In genomic region chr7:41912851-41913580, GRCh38 we compare ENCODE assay signal across 1 cellular context.
TF ChIP-seq lines count a peak whose summit lies in the region.

No MANE protein-coding gene starts in this region.

TF ChIP-seq in HepG2, 621 proteins besides CTCF, POLR2A, EP300 and RAD21 (continued from another document):
- TF ChIP-seq, protein P1, sequence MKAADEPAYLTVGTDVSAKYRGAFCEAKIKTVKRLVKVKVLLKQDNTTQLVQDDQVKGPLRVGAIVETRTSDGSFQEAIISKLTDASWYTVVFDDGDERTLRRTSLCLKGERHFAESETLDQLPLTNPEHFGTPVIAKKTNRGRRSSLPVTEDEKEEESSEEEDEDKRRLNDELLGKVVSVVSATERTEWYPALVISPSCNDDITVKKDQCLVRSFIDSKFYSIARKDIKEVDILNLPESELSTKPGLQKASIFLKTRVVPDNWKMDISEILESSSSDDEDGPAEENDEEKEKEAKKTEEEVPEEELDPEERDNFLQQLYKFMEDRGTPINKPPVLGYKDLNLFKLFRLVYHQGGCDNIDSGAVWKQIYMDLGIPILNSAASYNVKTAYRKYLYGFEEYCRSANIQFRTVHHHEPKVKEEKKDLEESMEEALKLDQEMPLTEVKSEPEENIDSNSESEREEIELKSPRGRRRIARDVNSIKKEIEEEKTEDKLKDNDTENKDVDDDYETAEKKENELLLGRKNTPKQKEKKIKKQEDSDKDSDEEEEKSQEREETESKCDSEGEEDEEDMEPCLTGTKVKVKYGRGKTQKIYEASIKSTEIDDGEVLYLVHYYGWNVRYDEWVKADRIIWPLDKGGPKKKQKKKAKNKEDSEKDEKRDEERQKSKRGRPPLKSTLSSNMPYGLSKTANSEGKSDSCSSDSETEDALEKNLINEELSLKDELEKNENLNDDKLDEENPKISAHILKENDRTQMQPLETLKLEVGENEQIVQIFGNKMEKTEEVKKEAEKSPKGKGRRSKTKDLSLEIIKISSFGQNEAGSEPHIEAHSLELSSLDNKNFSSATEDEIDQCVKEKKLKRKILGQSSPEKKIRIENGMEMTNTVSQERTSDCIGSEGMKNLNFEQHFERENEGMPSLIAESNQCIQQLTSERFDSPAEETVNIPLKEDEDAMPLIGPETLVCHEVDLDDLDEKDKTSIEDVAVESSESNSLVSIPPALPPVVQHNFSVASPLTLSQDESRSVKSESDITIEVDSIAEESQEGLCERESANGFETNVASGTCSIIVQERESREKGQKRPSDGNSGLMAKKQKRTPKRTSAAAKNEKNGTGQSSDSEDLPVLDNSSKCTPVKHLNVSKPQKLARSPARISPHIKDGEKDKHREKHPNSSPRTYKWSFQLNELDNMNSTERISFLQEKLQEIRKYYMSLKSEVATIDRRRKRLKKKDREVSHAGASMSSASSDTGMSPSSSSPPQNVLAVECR (CRISPR knock-in tag; IDR thresholded peaks at IDR 0.05; ENCODE audit: borderline replicate concordance), result no peak
- TF ChIP-seq NKX3-1 (CRISPR knock-in tag; IDR thresholded peaks at IDR 0.05) (no peak), FOXK1 (CRISPR knock-in tag; IDR thresholded peaks at IDR 0.05; ENCODE audit: borderline replicate concordance, low read depth) (no peak), NBN (conservative IDR thresholded peaks at IDR 0.05) (no peak), MAFG (CRISPR knock-in tag; IDR thresholded peaks at IDR 0.05) (no peak), PBX2 (CRISPR knock-in tag; IDR thresholded peaks at IDR 0.05) (no peak), SMAD3 (CRISPR knock-in tag; IDR thresholded peaks at IDR 0.05) (no peak), PHF8 (CRISPR knock-in tag; IDR thresholded peaks at IDR 0.05) (no peak)
